In genomic region chr1:198970919-198971318, GRCh38 we compare ENCODE assay signal across 11 cellular contexts.
DNase-seq lines count a peak whose midpoint lies in the region; ATAC-seq and TF ChIP-seq lines count a peak whose summit lies in the region.
"Had no signal": no experiment of that assay in that cellular context is flagged by ENCODE, and none has a peak within 500 bp of the region (broad histone marks: within the 10 kb centered on the region; RNA-seq: fewer than 3 reads in every experiment).

No MANE protein-coding gene starts in this region.

- no peak overlapping the region for H3K4me3 Mint-ChIP-seq in activated CD4-positive, alpha-beta T cell treated with anti-CD3 and anti-CD28 coated beads for 36 hours
- H3K4me3 Mint-ChIP-seq in stimulated activated effector memory CD8-positive, alpha-beta T cell treated with anti-CD3 and anti-CD28 coated beads, Interleukin-12 subunit alpha, Interleukin-12 subunit beta, amount 100 ng/mL, for 72 hours = no peak overlapping the region
- H3K4me3 Mint-ChIP-seq in mesothelial cell of epicardium (no peak overlapping the region), GM23338 (no peak overlapping the region)

- H3K36me3 Mint-ChIP-seq in activated CD4-positive, alpha-beta T cell treated with anti-CD3 and anti-CD28 coated beads for 36 hours (ENCODE audit: low read depth) = peaks cover under 1% of the 10 kb centered on the region
- no peaks in the 10 kb centered on the region for H3K36me3 Mint-ChIP-seq in stimulated activated effector memory CD8-positive, alpha-beta T cell treated with anti-CD3 and anti-CD28 coated beads, Interleukin-12 subunit alpha, Interleukin-12 subunit beta, amount 100 ng/mL, for 72 hours
- no peaks in the 10 kb centered on the region for H3K36me3 Mint-ChIP-seq in mesothelial cell of epicardium
- no peaks in the 10 kb centered on the region for H3K36me3 Mint-ChIP-seq in GM23338 (ENCODE audit: low read depth)

- no peaks in the 10 kb centered on the region for H3K27me3 Mint-ChIP-seq in activated CD4-positive, alpha-beta T cell treated with anti-CD3 and anti-CD28 coated beads for 36 hours
- H3K27me3 Mint-ChIP-seq in mesothelial cell of epicardium (ENCODE audit: low read depth) = no peaks in the 10 kb centered on the region
- peaks cover 3% of the 10 kb centered on the region for H3K27me3 Mint-ChIP-seq in GM23338 (ENCODE audit: insufficient read depth, low read depth, poor library complexity)

- no peak overlapping the region for H2AFZ ChIP-seq in GM23338

- H3K27me3 ChIP-seq in GM23338 (ENCODE audit: insufficient read depth) = no peaks in the 10 kb centered on the region
- H3K27me3 ChIP-seq: SJSA1 had no signal

- CTCF ChIA-PET in activated CD4-positive, alpha-beta T cell treated with anti-CD3 and anti-CD28 coated beads for 36 hours (lab: Charles Lee) = no interaction called here

- H3K4me1 Mint-ChIP-seq in activated CD4-positive, alpha-beta T cell treated with anti-CD3 and anti-CD28 coated beads for 36 hours = peaks cover 14% of the 10 kb centered on the region
- no peaks in the 10 kb centered on the region for H3K4me1 Mint-ChIP-seq in stimulated activated effector memory CD8-positive, alpha-beta T cell treated with anti-CD3 and anti-CD28 coated beads, Interleukin-12 subunit alpha, Interleukin-12 subunit beta, amount 100 ng/mL, for 72 hours
- peaks cover 3% of the 10 kb centered on the region for H3K4me1 Mint-ChIP-seq in mesothelial cell of epicardium
- H3K4me1 Mint-ChIP-seq in GM23338 = peaks cover 5% of the 10 kb centered on the region

- H3K79me2 ChIP-seq in GM23338 (replicated peaks; ENCODE audit: insufficient read depth) = no peaks in the 10 kb centered on the region

- POLR2A ChIA-PET in activated CD4-positive, alpha-beta T cell treated with anti-CD3 and anti-CD28 coated beads for 36 hours (lab: Charles Lee) = no interaction called here

- ATAC-seq in activated CD4-positive, alpha-beta T cell treated with anti-CD3 and anti-CD28 coated beads for 36 hours = peak; percentile 84
- ATAC-seq in stimulated activated effector memory CD8-positive, alpha-beta T cell treated with anti-CD3 and anti-CD28 coated beads, Interleukin-12 subunit alpha, Interleukin-12 subunit beta, amount 100 ng/mL, for 72 hours = peak; percentile 62
- no peak for ATAC-seq in GM23338
- ATAC-seq in GM19328 (IDR thresholded peaks at IDR 0.05; ENCODE audit: unreplicated experiment) = no peak

- H3K27ac Mint-ChIP-seq in activated CD4-positive, alpha-beta T cell treated with anti-CD3 and anti-CD28 coated beads for 36 hours = no peak overlapping the region
- no peak overlapping the region for H3K27ac Mint-ChIP-seq in stimulated activated effector memory CD8-positive, alpha-beta T cell treated with anti-CD3 and anti-CD28 coated beads, Interleukin-12 subunit alpha, Interleukin-12 subunit beta, amount 100 ng/mL, for 72 hours
- H3K27ac Mint-ChIP-seq in mesothelial cell of epicardium (no peak overlapping the region), GM23338 (no peak overlapping the region)

- no peaks in the 10 kb centered on the region for H3K9me2 ChIP-seq in GM23338 (ENCODE audit: insufficient read depth)

- H3K36me3 ChIP-seq in GM23338 (ENCODE audit: insufficient read depth) = no peaks in the 10 kb centered on the region
- H3K36me3 ChIP-seq: SJSA1 had no signal

- peaks cover 2% of the 10 kb centered on the region for H3K9me3 Mint-ChIP-seq in activated CD4-positive, alpha-beta T cell treated with anti-CD3 and anti-CD28 coated beads for 36 hours (ENCODE audit: low read depth)
- no peaks in the 10 kb centered on the region for H3K9me3 Mint-ChIP-seq in stimulated activated effector memory CD8-positive, alpha-beta T cell treated with anti-CD3 and anti-CD28 coated beads, Interleukin-12 subunit alpha, Interleukin-12 subunit beta, amount 100 ng/mL, for 72 hours
- H3K9me3 Mint-ChIP-seq in mesothelial cell of epicardium (peaks cover 5% of the 10 kb centered on the region), GM23338 (no peaks in the 10 kb centered on the region)

- intact Hi-C loops in activated CD4-positive, alpha-beta T cell treated with anti-CD3 and anti-CD28 coated beads for 36 hours (cut with DNase I, micrococcal nuclease) = no loop called here

- no peak overlapping the region for H3K27ac ChIP-seq in GM23338 (ENCODE audit: low read depth)
- H3K27ac ChIP-seq: SJSA1 had no signal

- H3F3A ChIP-seq in GM23338 (replicated peaks; ENCODE audit: low read depth) = no peaks in the 10 kb centered on the region

- no peaks in the 10 kb centered on the region for H3K4me1 ChIP-seq in GM23338 (ENCODE audit: insufficient read depth)
- H3K4me1 ChIP-seq: SJSA1 had no signal

- no peaks in the 10 kb centered on the region for H4K20me1 ChIP-seq in GM23338 (replicated peaks; ENCODE audit: insufficient read depth)

- H3K4me3 ChIP-seq in choroid plexus epithelial cell (ENCODE audit: low read depth, low read length) (no peak overlapping the region), GM23338 (no peak overlapping the region)
- H3K4me3 ChIP-seq: SJSA1 had no signal

- DNase-seq in activated CD4-positive, alpha-beta T cell treated with anti-CD3 and anti-CD28 coated beads for 36 hours = no peak
- DNase-seq in activated CD4-positive, alpha-beta T cell treated with anti-CD3 and anti-CD28 coated beads, Interleukin-2, amount 50 U/mL, for 4 hours = no peak
- DNase-seq in NOMO-1 (lab: John Stamatoyannopoulos, UW; ENCODE audit: unreplicated experiment in 2 of 2) = peak; percentile 65 to 97
- DNase-seq in choroid plexus epithelial cell (ENCODE audit: low read depth) = peak; percentile 65
- no peak for DNase-seq in stimulated activated effector memory CD8-positive, alpha-beta T cell treated with anti-CD3 and anti-CD28 coated beads, Interleukin-12 subunit alpha, Interleukin-12 subunit beta, amount 100 ng/mL, for 72 hours (ENCODE audit: low spot score in 2 of 2)
- DNase-seq in mesothelial cell of epicardium (ENCODE audit: low spot score in 2 of 2, unreplicated experiment in 2 of 2) = no peak
- DNase-seq in GM23338 (ENCODE audit: low spot score) = no peak
- DNase-seq: activated CD4-positive, alpha-beta T cell treated with anti-CD3 and anti-CD28 coated beads, Interleukin-2, amount 50 U/mL, for 48 hours; H7 had no signal

- no peak overlapping the region for H3K4me2 ChIP-seq in GM23338

- TF ChIP-seq CTCF in choroid plexus epithelial cell (conservative IDR thresholded peaks at IDR 0.05; ENCODE audit: low read depth, low read length) (no peak), mesothelial cell of epicardium (IDR thresholded peaks at IDR 0.05; ENCODE audit: unreplicated experiment) (no peak), GM23338 (conservative IDR thresholded peaks at IDR 0.05; ENCODE audit: low read depth in 2 of 2) (no peak)

TF ChIP-seq in GM23338, 12 proteins besides CTCF, POLR2A, EP300 and RAD21:
- no peak for TF ChIP-seq JUNB (IDR thresholded peaks at IDR 0.05; ENCODE audit: unreplicated experiment)
- no peak for TF ChIP-seq CREB1 (CRISPR knock-in tag; IDR thresholded peaks at IDR 0.05; ENCODE audit: low read depth)

Comparison
In these comparisons a context has a peak if more than half of its experiments do, and no peak if none do; other contexts are left out.
1. ATAC-seq: peak in activated CD4-positive, alpha-beta T cell treated with anti-CD3 and anti-CD28 coated beads for 36 hours (single experiment) and stimulated activated effector memory CD8-positive, alpha-beta T cell treated with anti-CD3 and anti-CD28 coated beads, Interleukin-12 subunit alpha, Interleukin-12 subunit beta, amount 100 ng/mL, for 72 hours (single experiment); none in GM23338 (single experiment) and GM19328 (single experiment).
2. DNase-seq: peak in NOMO-1 (2 of 2) and choroid plexus epithelial cell (single experiment); none in activated CD4-positive, alpha-beta T cell treated with anti-CD3 and anti-CD28 coated beads for 36 hours (single experiment), activated CD4-positive, alpha-beta T cell treated with anti-CD3 and anti-CD28 coated beads, Interleukin-2, amount 50 U/mL, for 4 hours (0 of 2), stimulated activated effector memory CD8-positive, alpha-beta T cell treated with anti-CD3 and anti-CD28 coated beads, Interleukin-12 subunit alpha, Interleukin-12 subunit beta, amount 100 ng/mL, for 72 hours (0 of 2), mesothelial cell of epicardium (0 of 2) and GM23338 (single experiment).